ENCODE assay signal across 12 cellular contexts in genomic region chr6:145904878-145905277, GRCh38. TPM values are rescaled to one million over a fixed set of nuclear protein-coding genes. Genes with fewer than 3 reads are reported as not detected.
DNase-seq lines count a peak whose midpoint lies in the region; ATAC-seq and TF ChIP-seq lines count a peak whose summit lies in the region.
"Had no signal": no experiment of that assay in that cellular context is flagged by ENCODE, and none has a peak within 500 bp of the region (broad histone marks: within the 10 kb centered on the region; RNA-seq: fewer than 3 reads in every experiment).

No MANE protein-coding gene starts in this region.

- no peak overlapping the region for H3K4me3 ChIP-seq in gastrocnemius medialis
- H3K4me3 ChIP-seq: stomach had no signal

- POLR2A ChIA-PET in activated CD4-positive, alpha-beta memory T cell treated with anti-CD3 and anti-CD28 coated beads, Interleukin-2, amount 10 ng/mL, durations not matched to agents 7 days and 5 days (lab: Charles Lee): interaction anchor here (1.0 kb wide), 1 partner anchor 59 kb away, joined by 3 read pairs; the partner anchor contains the start of gene SHPRH
- POLR2A ChIA-PET in activated CD4-positive, alpha-beta memory T cell treated with anti-CD3 and anti-CD28 coated beads for 36 hours (lab: Charles Lee): no interaction called here

- no peak for TF ChIP-seq CTCF in gastrocnemius medialis (IDR thresholded peaks at IDR 0.05 in 4 of 5, conservative IDR thresholded peaks at IDR 0.05 in 1 of 5)

- H3K9me3 ChIP-seq in gastrocnemius medialis: no peaks in the 10 kb centered on the region
- H3K9me3 ChIP-seq: stomach had no signal

- peaks cover 47 to 54% of the 10 kb centered on the region in 2 donors for H3K4me1 ChIP-seq in gastrocnemius medialis

- TF ChIP-seq POLR2A in gastrocnemius medialis (IDR thresholded peaks at IDR 0.05): no peak

- intact Hi-C loops in activated CD4-positive, alpha-beta memory T cell treated with anti-CD3 and anti-CD28 coated beads for 36 hours (cut with micrococcal nuclease): no loop called here
- intact Hi-C loops in gastrocnemius medialis (cut with DNase I; ENCODE audit: low total_unique reads): loop anchor here (5.0 kb wide), 2 partner anchors 68 to 93 kb away; partner anchors contain the start of gene FBXO30

- H3K9me3 Mint-ChIP-seq in activated CD4-positive, alpha-beta memory T cell treated with anti-CD3 and anti-CD28 coated beads, Interleukin-2, amount 10 ng/mL, durations not matched to agents 7 days and 5 days: no peaks in the 10 kb centered on the region
- no peaks in the 10 kb centered on the region for H3K9me3 Mint-ChIP-seq in activated CD4-positive, alpha-beta memory T cell treated with anti-CD3 and anti-CD28 coated beads for 36 hours

- peaks cover 0 to 30% of the 10 kb centered on the region in 2 donors for H3K36me3 ChIP-seq in gastrocnemius medialis

- DNase-seq in activated CD4-positive, alpha-beta memory T cell treated with anti-CD3 and anti-CD28 coated beads, Interleukin-2, amount 10 ng/mL, durations not matched to agents 7 days and 5 days: no peak
- no peak for DNase-seq in activated CD4-positive, alpha-beta memory T cell treated with anti-CD3 and anti-CD28 coated beads for 36 hours
- peak; percentile 58 to 65 for DNase-seq in SHP77 (lab: John Stamatoyannopoulos, UW)
- DNase-seq in gastrocnemius medialis: peak; percentile 69 to 74
- no peak for DNase-seq in HuH-7 (ENCODE audit: low spot score)
- no peak for DNase-seq in iPS-NIHi11 (ENCODE audit: low spot score)
- DNase-seq in NCI-H2081 treated with DMSO at 0.1 percent for 48 hours (lab: John Stamatoyannopoulos, UW): no peak
- DNase-seq: activated CD8-positive, alpha-beta memory T cell treated with anti-CD3 and anti-CD28 coated beads, Interleukin-2, amount 50 U/mL, for 4 hours; OCI-M1; retina; stomach had no signal

- H3K27me3 Mint-ChIP-seq in activated CD4-positive, alpha-beta memory T cell treated with anti-CD3 and anti-CD28 coated beads, Interleukin-2, amount 10 ng/mL, durations not matched to agents 7 days and 5 days: no peaks in the 10 kb centered on the region
- no peaks in the 10 kb centered on the region for H3K27me3 Mint-ChIP-seq in activated CD4-positive, alpha-beta memory T cell treated with anti-CD3 and anti-CD28 coated beads for 36 hours

- peaks cover 48% of the 10 kb centered on the region for H3K36me3 Mint-ChIP-seq in activated CD4-positive, alpha-beta memory T cell treated with anti-CD3 and anti-CD28 coated beads, Interleukin-2, amount 10 ng/mL, durations not matched to agents 7 days and 5 days (ENCODE audit: low read depth)
- peaks cover 51% of the 10 kb centered on the region for H3K36me3 Mint-ChIP-seq in activated CD4-positive, alpha-beta memory T cell treated with anti-CD3 and anti-CD28 coated beads for 36 hours

- H3K27me3 ChIP-seq in gastrocnemius medialis: no peaks in the 10 kb centered on the region
- H3K27me3 ChIP-seq: stomach had no signal

- H3K27ac ChIP-seq in gastrocnemius medialis: peak overlapping the region; percentile 80 to 89 (median 83)

- H3K27ac Mint-ChIP-seq in activated CD4-positive, alpha-beta memory T cell treated with anti-CD3 and anti-CD28 coated beads, Interleukin-2, amount 10 ng/mL, durations not matched to agents 7 days and 5 days: peak overlapping the region; percentile 27
- H3K27ac Mint-ChIP-seq in activated CD4-positive, alpha-beta memory T cell treated with anti-CD3 and anti-CD28 coated beads for 36 hours: no peak overlapping the region

- in situ Hi-C loops in gastrocnemius medialis (cut with MboI; ENCODE audit: low sequenced_read_pairs in 4 of 4): loop anchor here in 1 of 4 donors (10.0 kb wide), 1 partner anchor 90 kb away; the partner anchor contains the start of gene FBXO30

- H3K4me1 Mint-ChIP-seq in activated CD4-positive, alpha-beta memory T cell treated with anti-CD3 and anti-CD28 coated beads, Interleukin-2, amount 10 ng/mL, durations not matched to agents 7 days and 5 days: peaks cover 13% of the 10 kb centered on the region
- no peaks in the 10 kb centered on the region for H3K4me1 Mint-ChIP-seq in activated CD4-positive, alpha-beta memory T cell treated with anti-CD3 and anti-CD28 coated beads for 36 hours (ENCODE audit: low read depth)

- H3K4me3 Mint-ChIP-seq in activated CD4-positive, alpha-beta memory T cell treated with anti-CD3 and anti-CD28 coated beads, Interleukin-2, amount 10 ng/mL, durations not matched to agents 7 days and 5 days: no peak overlapping the region
- no peak overlapping the region for H3K4me3 Mint-ChIP-seq in activated CD4-positive, alpha-beta memory T cell treated with anti-CD3 and anti-CD28 coated beads for 36 hours

- ATAC-seq in HG03064 (IDR thresholded peaks at IDR 0.05; ENCODE audit: low read depth, unreplicated experiment): peak; percentile 37
- peak; percentile 97 to 99 for ATAC-seq in gastrocnemius medialis

- CTCF ChIA-PET in activated CD4-positive, alpha-beta memory T cell treated with anti-CD3 and anti-CD28 coated beads, Interleukin-2, amount 10 ng/mL, durations not matched to agents 7 days and 5 days (lab: Charles Lee): no interaction called here
- CTCF ChIA-PET in activated CD4-positive, alpha-beta memory T cell treated with anti-CD3 and anti-CD28 coated beads for 36 hours (lab: Charles Lee): no interaction called here

RNA-seq across cellular contexts. Expression of gene SHPRH, which starts 59.3 kb away (rescaled TPM):
- total RNA-seq in activated CD4-positive, alpha-beta memory T cell treated with anti-CD3 and anti-CD28 coated beads, Interleukin-2, amount 10 ng/mL, durations not matched to agents 7 days and 5 days: 10 to 100 TPM; 14.5 to 15.8 TPM
- total RNA-seq in activated CD4-positive, alpha-beta memory T cell treated with anti-CD3 and anti-CD28 coated beads for 36 hours: 10 to 100 TPM; 11.0 to 12.2 TPM
- total RNA-seq in gastrocnemius medialis: 10 to 100 TPM in 1 of 4 donors, 1 to 10 TPM in 3; 6.8 to 29.2 (median 7.1) TPM

Comparison
In these comparisons a context has a peak if more than half of its experiments do, and no peak if none do; other contexts are left out.
1. DNase-seq: peak in SHP77 (2 of 2) and gastrocnemius medialis (2 of 2); none in activated CD4-positive, alpha-beta memory T cell treated with anti-CD3 and anti-CD28 coated beads, Interleukin-2, amount 10 ng/mL, durations not matched to agents 7 days and 5 days (single experiment), activated CD4-positive, alpha-beta memory T cell treated with anti-CD3 and anti-CD28 coated beads for 36 hours (single experiment), HuH-7 (single experiment), iPS-NIHi11 (single experiment) and NCI-H2081 treated with DMSO at 0.1 percent for 48 hours (single experiment).